In the genomic region with DNA sequence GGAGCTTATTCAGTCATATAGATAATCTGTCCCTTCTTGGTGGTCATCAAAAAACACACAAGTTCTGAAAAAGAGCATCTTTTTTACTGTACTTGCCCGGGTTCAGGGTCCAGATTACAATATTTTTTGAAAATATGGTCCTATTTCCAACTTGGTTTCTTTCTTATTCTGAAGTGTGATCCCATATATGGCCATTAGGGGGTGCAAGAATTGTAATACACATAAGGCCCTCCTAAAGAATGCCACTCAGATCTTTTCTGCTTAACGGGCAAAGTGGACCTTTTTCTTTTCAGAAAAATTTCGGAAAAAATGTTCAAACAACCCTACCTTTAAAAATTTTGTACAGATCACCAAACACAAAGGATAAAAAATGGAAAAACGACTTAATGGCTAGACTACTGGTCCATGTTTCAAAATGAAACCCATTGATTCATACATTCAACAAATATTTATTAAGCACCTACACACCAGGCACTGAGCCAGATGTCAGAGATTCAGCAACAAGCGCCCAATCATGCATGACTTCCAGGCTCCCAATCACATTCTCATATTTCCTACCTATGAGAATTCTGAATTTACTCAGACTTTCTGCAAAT, we compare ENCODE assay signal across 9 cellular contexts.
DNase-seq lines count a peak whose midpoint lies in the region; ATAC-seq and TF ChIP-seq lines count a peak whose summit lies in the region.
"Had no signal": no experiment of that assay in that cellular context is flagged by ENCODE, and none has a peak within 500 bp of the region (broad histone marks: within the 10 kb centered on the region; RNA-seq: fewer than 3 reads in every experiment).

No MANE protein-coding gene starts in this region.

- H2AFZ ChIP-seq in parathyroid adenoma = no peak overlapping the region

- peak; percentile 80 for TF ChIP-seq CTCF in parathyroid adenoma (IDR thresholded peaks at IDR 0.05)

- H3K4me3 ChIP-seq in parathyroid adenoma (ENCODE audit: low read depth, low read length) = no peak overlapping the region

- no peaks in the 10 kb centered on the region for H3K9me3 ChIP-seq in parathyroid adenoma (ENCODE audit: control insufficient read depth, low read length)

- H3K9ac ChIP-seq in parathyroid adenoma = no peak overlapping the region

- ATAC-seq in GM19395 (IDR thresholded peaks at IDR 0.05; ENCODE audit: unreplicated experiment) (peak; percentile 80), HG03460 (IDR thresholded peaks at IDR 0.05; ENCODE audit: unreplicated experiment) (no peak)

- intact Hi-C loops in posterior cingulate gyrus (cut with DNase I) = loop anchor here (2.0 kb wide), 1 partner anchor 469 kb away; no protein-coding TSS in a partner anchor

- no peak overlapping the region for H3K27ac ChIP-seq in parathyroid adenoma

- no peaks in the 10 kb centered on the region for H3K79me2 ChIP-seq in parathyroid adenoma

- no peaks in the 10 kb centered on the region for H3K4me1 ChIP-seq in parathyroid adenoma

- peak; percentile 19 for DNase-seq in COLO668 (lab: John Stamatoyannopoulos, UW; ENCODE audit: unreplicated experiment)
- DNase-seq in NCI-H460 (ENCODE audit: extremely low read depth, low read depth) = peak; percentile 20
- peak; percentile 23 for DNase-seq in epidermal melanocyte (ENCODE audit: insufficient read length, low spot score)
- DNase-seq in activated CD4-positive, CD25-positive, alpha-beta regulatory T cell (lab: John Stamatoyannopoulos, UW) = no peak
- no peak for DNase-seq in posterior cingulate gyrus
- DNase-seq: naive B cell had no signal

- H3K36me3 ChIP-seq in parathyroid adenoma (ENCODE audit: control insufficient read depth, insufficient read depth, low read length) = peaks cover 3% of the 10 kb centered on the region

- no peak overlapping the region for H3K4me2 ChIP-seq in parathyroid adenoma (ENCODE audit: low read length)

- H3K27me3 ChIP-seq in parathyroid adenoma (ENCODE audit: control insufficient read depth, insufficient read depth, low read length) = no peaks in the 10 kb centered on the region

Comparison
In these comparisons a context has a peak if more than half of its experiments do, and no peak if none do; other contexts are left out.
1. DNase-seq: peak in COLO668 (single experiment), NCI-H460 (single experiment) and epidermal melanocyte (single experiment); none in activated CD4-positive, CD25-positive, alpha-beta regulatory T cell (0 of 4) and posterior cingulate gyrus (0 of 10).